22 cellular contexts compared by ENCODE assay signal in the genomic region with DNA sequence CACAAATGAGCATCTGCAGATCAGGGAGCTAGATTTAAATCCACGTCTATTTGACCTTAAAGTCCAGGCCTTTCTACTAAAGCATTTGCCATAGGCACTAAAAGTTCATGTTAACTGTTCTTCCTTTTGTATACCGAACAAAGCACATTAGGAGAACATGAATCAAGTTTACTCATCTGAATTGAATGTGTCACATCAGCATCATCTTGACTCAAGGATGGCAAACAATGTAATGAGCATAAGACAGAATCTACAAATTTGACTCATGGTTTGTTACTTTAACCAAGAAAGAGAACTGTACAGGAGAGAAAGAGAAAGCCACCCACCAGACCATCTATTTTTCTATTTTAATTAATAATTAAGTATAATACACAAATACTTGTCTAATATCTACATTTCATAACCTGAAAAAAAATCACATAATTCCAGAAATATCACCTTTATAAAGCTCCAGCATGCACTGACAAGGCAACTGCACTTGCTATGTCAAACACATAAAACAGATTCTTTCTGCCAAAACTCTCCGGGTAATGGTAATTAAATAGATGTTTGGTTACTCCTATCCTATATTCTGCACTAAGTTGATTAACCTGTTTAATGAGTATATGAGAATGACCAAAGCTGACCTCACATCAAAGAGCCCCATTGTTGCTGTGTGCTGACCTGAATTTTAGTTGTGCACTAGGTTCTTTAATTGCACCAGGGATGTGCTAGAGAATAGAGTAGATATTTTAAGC. TPM values are rescaled to one million over a fixed set of nuclear protein-coding genes. Genes with fewer than 3 reads are reported as not detected.
DNase-seq lines count a peak whose midpoint lies in the region; ATAC-seq and TF ChIP-seq lines count a peak whose summit lies in the region.
"Had no signal": no experiment of that assay in that cellular context is flagged by ENCODE, and none has a peak within 500 bp of the region (broad histone marks: within the 10 kb centered on the region; RNA-seq: fewer than 3 reads in every experiment).

No MANE protein-coding gene starts in this region.

- H3K36me3 ChIP-seq in thyroid gland: no peaks in the 10 kb centered on the region
- H3K36me3 ChIP-seq: brain microvascular endothelial cell, esophagus squamous epithelium, heart left ventricle, lower lobe of right lung had no signal

- no peak for ATAC-seq in GM21529 (IDR thresholded peaks at IDR 0.05; ENCODE audit: unreplicated experiment)
- ATAC-seq: activated CD8-positive, alpha-beta memory T cell treated with anti-CD3 and anti-CD28 coated beads, Interleukin-2, amount 10 ng/mL, durations not matched to agents 7 days and 5 days; heart left ventricle; lower lobe of right lung; natural killer cell; T-helper 17 cell; WTC11 had no signal

- TF ChIP-seq POLR2A in thyroid gland (IDR thresholded peaks at IDR 0.05): no peak

- TF ChIP-seq CTCF in fibroblast of mammary gland (conservative IDR thresholded peaks at IDR 0.05; ENCODE audit: control insufficient read depth, insufficient read depth, low read depth, low read length): no peak
- TF ChIP-seq CTCF in thyroid gland (IDR thresholded peaks at IDR 0.05): no peak

- 91 to 94% methylated on average over 3 of the region's 3 CpGs for WGBS in thyroid gland, 2 donors

- H3K4me3 ChIP-seq in fibroblast of mammary gland (ENCODE audit: control insufficient read depth, low read depth, low read length) (no peak overlapping the region), thyroid gland (replicated peaks in 1 of 3) (no peak overlapping the region)
- H3K4me3 ChIP-seq: esophagus squamous epithelium, heart left ventricle, lower lobe of right lung had no signal

- intact Hi-C loops in thyroid gland (cut with DNase I): no loop called here

- H3K27ac ChIP-seq in thyroid gland: no peak overlapping the region
- H3K27ac ChIP-seq: brain microvascular endothelial cell, esophagus squamous epithelium, heart left ventricle, lower lobe of right lung had no signal

- H3K9me3 ChIP-seq in thyroid gland: no peaks in the 10 kb centered on the region
- H3K9me3 ChIP-seq: Caco-2, esophagus squamous epithelium, heart left ventricle, lower lobe of right lung had no signal

- DNase-seq in COR-L47 (lab: John Stamatoyannopoulos, UW) (peak; percentile 43), ELR (ENCODE audit: low read depth) (peak; percentile 85), RPMI7951 (ENCODE audit: low read depth) (peak; percentile 45), fibroblast of mammary gland (ENCODE audit: low read depth) (peak; percentile 40), HK-2 (ENCODE audit: unreplicated experiment) (no peak), thyroid gland (no peak)
- DNase-seq: activated CD8-positive, alpha-beta memory T cell treated with anti-CD3 and anti-CD28 coated beads, Interleukin-2, amount 10 ng/mL, durations not matched to agents 7 days and 5 days; activated naive CD4-positive, alpha-beta T cell; brain microvascular endothelial cell; Caco-2; esophagus squamous epithelium; GDM1; GOT3; heart left ventricle; Kasumi-1; lower lobe of right lung; natural killer cell; NCI-H2171 treated with DMSO at 0.1 percent for 48 hours; SIG-M5; T-helper 17 cell had no signal

- no peaks in the 10 kb centered on the region for H3K4me1 ChIP-seq in thyroid gland
- H3K4me1 ChIP-seq: esophagus squamous epithelium, heart left ventricle, lower lobe of right lung had no signal

- no peaks in the 10 kb centered on the region for H3K27me3 ChIP-seq in thyroid gland
- H3K27me3 ChIP-seq: brain microvascular endothelial cell, esophagus squamous epithelium, heart left ventricle had no signal

RNA-seq across cellular contexts. Expression of a gene that starts 42.4 kb away (rescaled TPM):
- 31.6 and 52.9 TPM in 2 replicates for total RNA-seq in RPMI7951 (2014; rRNA removed; shearing (Covaris generic))
- total RNA-seq in thyroid gland: 10 to 100 TPM in 2 of 4 donors, 1 to 10 TPM in 2; 4.2 to 24.3 (median 9.9) TPM

Comparison
In these comparisons a context has a peak if more than half of its experiments do, and no peak if none do; other contexts are left out.
1. DNase-seq: peak in COR-L47 (single experiment), ELR (single experiment), RPMI7951 (single experiment) and fibroblast of mammary gland (single experiment); none in HK-2 (single experiment) and thyroid gland (0 of 2).